Comparison of ENCODE assay signal across 17 cellular contexts in the genomic region with DNA sequence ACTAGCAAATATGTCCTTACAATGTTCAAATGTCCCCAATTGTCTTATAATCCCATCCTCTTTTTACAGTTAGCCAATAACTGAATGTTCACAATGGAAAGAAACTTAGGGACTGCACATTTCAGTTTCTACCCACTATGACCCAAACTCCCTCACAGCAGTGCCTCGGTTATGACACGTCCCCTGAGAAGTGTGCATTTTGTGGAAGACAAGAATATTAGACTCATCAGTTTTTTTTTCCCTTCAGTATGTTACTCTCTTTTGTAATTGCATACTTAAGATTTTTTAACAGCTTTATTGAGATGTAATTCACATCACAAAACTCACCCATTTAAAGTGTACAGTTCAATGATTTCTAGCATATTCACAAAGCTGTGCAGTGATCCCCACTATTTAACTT.
DNase-seq lines count a peak whose midpoint lies in the region; ATAC-seq and TF ChIP-seq lines count a peak whose summit lies in the region.
"Had no signal": no experiment of that assay in that cellular context is flagged by ENCODE, and none has a peak within 500 bp of the region (broad histone marks: within the 10 kb centered on the region; RNA-seq: fewer than 3 reads in every experiment).

No MANE protein-coding gene starts in this region.

- H3K4me3 ChIP-seq in heart left ventricle (peak overlapping the region in 7 of 12 donors; percentile 13 to 42 (median 35)), breast epithelium (peak overlapping the region; percentile 2 to 43 (median 23)), neuronal stem cell (ENCODE audit: low read length in 2 of 2) (no peak overlapping the region)
- H3K4me3 ChIP-seq: mucosa of descending colon had no signal

- no peak overlapping the region for H3K18ac ChIP-seq in neuronal stem cell (ENCODE audit: low read length)

- H3K36me3 ChIP-seq in heart left ventricle (no peaks in the 10 kb centered on the region), breast epithelium (no peaks in the 10 kb centered on the region), neuronal stem cell (replicated peaks in 1 of 2; ENCODE audit: control insufficient read depth in 2 of 2, insufficient read depth in 2 of 2, low read length in 2 of 2) (peaks cover 8 to 36% of the 10 kb centered on the region in 2 donors)

- no peak overlapping the region for H2BK120ac ChIP-seq in neuronal stem cell (ENCODE audit: low read depth, low read length)

- no peak for ATAC-seq in heart left ventricle
- ATAC-seq in Right ventricle myocardium superior (ENCODE audit: poor library complexity), result no peak
- ATAC-seq in GM21390 (IDR thresholded peaks at IDR 0.05; ENCODE audit: unreplicated experiment), result no peak
- no peak for ATAC-seq in GM21529 (IDR thresholded peaks at IDR 0.05; ENCODE audit: unreplicated experiment)
- ATAC-seq: activated CD4-positive, alpha-beta T cell treated with anti-CD3 and anti-CD28 coated beads for 36 hours had no signal

- H3K9me3 ChIP-seq in heart left ventricle (peaks cover 0 to 4% (median 0%) of the 10 kb centered on the region in 12 donors), breast epithelium (peaks cover 0 to 4% of the 10 kb centered on the region in 2 donors), neuronal stem cell (replicated peaks in 1 of 2; ENCODE audit: control insufficient read depth in 2 of 2, insufficient read depth in 1 of 2, low read depth in 1 of 2, low read length in 2 of 2) (peaks cover 5 to 11% of the 10 kb centered on the region in 2 donors)
- H3K9me3 ChIP-seq: mucosa of descending colon had no signal

- H3K9ac ChIP-seq in neuronal stem cell (ENCODE audit: low read depth, low read length, poor library complexity), result no peak overlapping the region

- no peak overlapping the region for H3K14ac ChIP-seq in neuronal stem cell (ENCODE audit: low read length)

- TF ChIP-seq POLR2A in heart left ventricle (IDR thresholded peaks at IDR 0.05) (no peak), breast epithelium (IDR thresholded peaks at IDR 0.05) (no peak)

- no peak overlapping the region for H3K4me3 Mint-ChIP-seq in mesothelial cell of epicardium
- H3K4me3 Mint-ChIP-seq in type B pancreatic cell, result no peak overlapping the region
- H3K4me3 Mint-ChIP-seq: activated CD4-positive, alpha-beta T cell treated with anti-CD3 and anti-CD28 coated beads for 36 hours; T-helper 2 cell treated with Interferon-gamma antibody and Interleukin-4, amounts not matched to agents 5 μg/mL and 100 μg/mL, for 36 hours had no signal

- no peak overlapping the region for H2BK15ac ChIP-seq in neuronal stem cell (ENCODE audit: low read length)

- no peak overlapping the region for H2BK5ac ChIP-seq in neuronal stem cell (ENCODE audit: low read length)

- H3K9me3 Mint-ChIP-seq in mesothelial cell of epicardium (peaks cover 19% of the 10 kb centered on the region), type B pancreatic cell (peaks cover 5% of the 10 kb centered on the region)
- H3K9me3 Mint-ChIP-seq: T-helper 2 cell treated with Interferon-gamma antibody and Interleukin-4, amounts not matched to agents 5 μg/mL and 100 μg/mL, for 36 hours had no signal

- no peak overlapping the region for H3K4ac ChIP-seq in neuronal stem cell (ENCODE audit: low read length)

- no peak overlapping the region for H2AK5ac ChIP-seq in neuronal stem cell (ENCODE audit: low read depth, low read length)

- H3K27me3 ChIP-seq in heart left ventricle, result no peaks in the 10 kb centered on the region
- H3K27me3 ChIP-seq in breast epithelium, result no peaks in the 10 kb centered on the region
- H3K27me3 ChIP-seq in neuronal stem cell (ENCODE audit: control insufficient read depth in 3 of 3, insufficient read depth in 3 of 3, low read depth in 1 of 3, low read length in 3 of 3), result no peaks in the 10 kb centered on the region

- H3K4me1 Mint-ChIP-seq in mesothelial cell of epicardium (peaks cover 58% of the 10 kb centered on the region), type B pancreatic cell (ENCODE audit: unreplicated experiment) (peaks cover 60% of the 10 kb centered on the region)
- H3K4me1 Mint-ChIP-seq: activated CD4-positive, alpha-beta T cell treated with anti-CD3 and anti-CD28 coated beads for 36 hours had no signal

- no peak overlapping the region for H2AFZ ChIP-seq in neuronal stem cell (ENCODE audit: low read length)

- 60 to 74% (median 63%) methylated on average over 2 of the region's 2 CpGs for WGBS in heart left ventricle, 4 donors
- WGBS in neuronal stem cell (ENCODE audit: extremely low coverage in 2 of 2, insufficient read length in 2 of 2, insufficient replicate concordance in 1 of 2), 2 donors, result no CpG with 5 or more reads among the region's 2 CpGs

- H3K27me3 Mint-ChIP-seq in mesothelial cell of epicardium (ENCODE audit: low read depth) (no peaks in the 10 kb centered on the region), type B pancreatic cell (no peaks in the 10 kb centered on the region)

- no peak overlapping the region for H4K91ac ChIP-seq in neuronal stem cell (ENCODE audit: low read depth, low read length, poor library complexity)

- intact Hi-C loops in heart left ventricle (cut with DNase I), result loop anchor here in 4 of 10 donors (5.0 to 10.0 kb wide), 3 partner anchors 85 to 98 kb away; no protein-coding TSS in a partner anchor
- intact Hi-C loops in Right ventricle myocardium superior (cut with DNase I), result no loop called here
- intact Hi-C loops in breast epithelium (cut with DNase I; ENCODE audit: low total_unique reads), result no loop called here

- DNase-seq in heart left ventricle (no peak), Right ventricle myocardium superior (no peak), breast epithelium (ENCODE audit: low spot score in 2 of 2) (no peak), mesothelial cell of epicardium (ENCODE audit: low spot score in 2 of 2, unreplicated experiment in 2 of 2) (no peak), type B pancreatic cell (ENCODE audit: extremely low spot score, unreplicated experiment) (no peak), neuronal stem cell (ENCODE audit: low spot score) (no peak)
- DNase-seq: 8988T; activated CD4-positive, alpha-beta T cell treated with anti-CD3 and anti-CD28 coated beads for 36 hours; activated gamma-delta T cell; NCI-H1436 treated with DMSO at 0.1 percent for 48 hours; NCI-H345; SHP77 treated with DMSO at 0.1 percent for 48 hours; stimulated activated naive CD4-positive, alpha-beta T cell had no signal

- H3K79me1 ChIP-seq in neuronal stem cell (ENCODE audit: low read depth, low read length), result peaks cover 3% of the 10 kb centered on the region

- no peak overlapping the region for H3K4me2 ChIP-seq in neuronal stem cell (ENCODE audit: insufficient read depth, low read length, poor library complexity, severe bottlenecking)

- H3K4me1 ChIP-seq in heart left ventricle (peaks cover 0 to 40% (median 21%) of the 10 kb centered on the region in 12 donors), breast epithelium (no peaks in the 10 kb centered on the region), neuronal stem cell (ENCODE audit: control insufficient read depth in 2 of 2, insufficient read depth in 1 of 2, low read depth in 1 of 2, low read length in 2 of 2) (peaks cover 12 to 15% of the 10 kb centered on the region in 2 donors)

- no peak overlapping the region for H2BK12ac ChIP-seq in neuronal stem cell (ENCODE audit: low read length)

- no peak overlapping the region for H4K8ac ChIP-seq in neuronal stem cell (ENCODE audit: low read depth, low read length)

- H3K27ac Mint-ChIP-seq in mesothelial cell of epicardium, result peak overlapping the region; percentile 68
- H3K27ac Mint-ChIP-seq in type B pancreatic cell, result peak overlapping the region; percentile 35
- H3K27ac Mint-ChIP-seq: activated CD4-positive, alpha-beta T cell treated with anti-CD3 and anti-CD28 coated beads for 36 hours; T-helper 2 cell treated with Interferon-gamma antibody and Interleukin-4, amounts not matched to agents 5 μg/mL and 100 μg/mL, for 36 hours had no signal

- no peak overlapping the region for H3K27ac ChIP-seq in heart left ventricle
- peak overlapping the region in 1 of 2 donors; percentile 14 for H3K27ac ChIP-seq in breast epithelium
- H3K27ac ChIP-seq in neuronal stem cell (replicated peaks; ENCODE audit: low read length), result no peak overlapping the region

- TF ChIP-seq CTCF in heart left ventricle (IDR thresholded peaks at IDR 0.05), result no peak
- no peak for TF ChIP-seq CTCF in breast epithelium (IDR thresholded peaks at IDR 0.05)
- no peak for TF ChIP-seq CTCF in mesothelial cell of epicardium (IDR thresholded peaks at IDR 0.05; ENCODE audit: unreplicated experiment)
- TF ChIP-seq CTCF in type B pancreatic cell (conservative IDR thresholded peaks at IDR 0.05), result no peak

- H3K36me3 Mint-ChIP-seq in mesothelial cell of epicardium (peaks cover 23% of the 10 kb centered on the region), type B pancreatic cell (peaks cover 23% of the 10 kb centered on the region)

- no peak overlapping the region for H3K23ac ChIP-seq in neuronal stem cell (ENCODE audit: low read depth, low read length, poor library complexity)

Comparison
In these comparisons a context has a peak if more than half of its experiments do, and no peak if none do; other contexts are left out.
1. H3K4me3 ChIP-seq: peak in heart left ventricle (7 of 12) and breast epithelium (3 of 3); none in neuronal stem cell (0 of 2).